In genomic region chr4:83535945-83536648, GRCh38 we compare ENCODE assay signal across 8 cellular contexts. TPM values are rescaled to one million over a fixed set of nuclear protein-coding genes. Genes with fewer than 3 reads are reported as not detected.
DNase-seq lines count a peak whose midpoint lies in the region; ATAC-seq and TF ChIP-seq lines count a peak whose summit lies in the region.

TSS of gene GPAT3 (plus strand) at chr4:83536108. CDS start at chr4:83536623, 515 bp downstream.

- TF ChIP-seq CTCF in esophagus muscularis mucosa (IDR thresholded peaks at IDR 0.05) = no peak

- peak within 1 kb of the TSS; percentile 12 for H3K27ac Mint-ChIP-seq in activated T-helper 1 cell treated with anti-CD3 and anti-CD28 coated beads, Interleukin-12 subunit alpha, Interleukin-12 subunit beta, Interleukin-2, Interleukin-4 antibody, amounts not matched to agents 30 ng/mL and 10 ng/mL and 1 ng/mL, durations not matched to agents 14 hours and 24 hours and 36 hours
- peak within 1 kb of the TSS; percentile 45 to 53 for H3K27ac Mint-ChIP-seq in natural killer cell treated with Interleukin-12 subunit alpha and Interleukin-12 subunit beta and Interleukin-15 and Interleukin-18, amount 100 ng/mL, for 72 hours

- no peaks in the 10 kb centered on the region for H3K27me3 ChIP-seq in esophagus muscularis mucosa

- no peaks in the 10 kb centered on the region for H3K9me3 Mint-ChIP-seq in activated T-helper 1 cell treated with anti-CD3 and anti-CD28 coated beads, Interleukin-12 subunit alpha, Interleukin-12 subunit beta, Interleukin-2, Interleukin-4 antibody, amounts not matched to agents 30 ng/mL and 10 ng/mL and 1 ng/mL, durations not matched to agents 14 hours and 24 hours and 36 hours
- H3K9me3 Mint-ChIP-seq in natural killer cell treated with Interleukin-12 subunit alpha and Interleukin-12 subunit beta and Interleukin-15 and Interleukin-18, amount 100 ng/mL, for 72 hours = no peaks in the 10 kb centered on the region

- TF ChIP-seq EP300 in esophagus muscularis mucosa (IDR thresholded peaks at IDR 0.05) = no peak

- peak within 1 kb of the TSS; percentile 83 for H3K4me3 Mint-ChIP-seq in activated T-helper 1 cell treated with anti-CD3 and anti-CD28 coated beads, Interleukin-12 subunit alpha, Interleukin-12 subunit beta, Interleukin-2, Interleukin-4 antibody, amounts not matched to agents 30 ng/mL and 10 ng/mL and 1 ng/mL, durations not matched to agents 14 hours and 24 hours and 36 hours
- peak within 1 kb of the TSS; percentile 95 for H3K4me3 Mint-ChIP-seq in natural killer cell treated with Interleukin-12 subunit alpha and Interleukin-12 subunit beta and Interleukin-15 and Interleukin-18, amount 100 ng/mL, for 72 hours

- WGBS in esophagus muscularis mucosa = 0% methylated on average over 33 of the region's 64 CpGs

- peaks cover 21% of the 10 kb centered on the region for H3K4me1 Mint-ChIP-seq in activated T-helper 1 cell treated with anti-CD3 and anti-CD28 coated beads, Interleukin-12 subunit alpha, Interleukin-12 subunit beta, Interleukin-2, Interleukin-4 antibody, amounts not matched to agents 30 ng/mL and 10 ng/mL and 1 ng/mL, durations not matched to agents 14 hours and 24 hours and 36 hours (ENCODE audit: low read depth)
- peaks cover 6 to 12% of the 10 kb centered on the region in 2 donors for H3K4me1 Mint-ChIP-seq in natural killer cell treated with Interleukin-12 subunit alpha and Interleukin-12 subunit beta and Interleukin-15 and Interleukin-18, amount 100 ng/mL, for 72 hours (ENCODE audit: low read depth in 2 of 2)

- peaks cover 8 to 21% (median 17%) of the 10 kb centered on the region in 4 donors for H3K4me1 ChIP-seq in esophagus muscularis mucosa

- peak; percentile 37 for TF ChIP-seq POLR2A in esophagus muscularis mucosa (IDR thresholded peaks at IDR 0.05; ENCODE audit: low read depth)

- no peaks in the 10 kb centered on the region for H3K36me3 ChIP-seq in esophagus muscularis mucosa

- H3K27ac ChIP-seq in esophagus muscularis mucosa (replicated peaks in 1 of 4) = peak within 1 kb of the TSS; percentile 68 to 81 (median 76)

- intact Hi-C loops in activated T-helper 1 cell treated with anti-CD3 and anti-CD28 coated beads, Interleukin-12 subunit alpha, Interleukin-12 subunit beta, Interleukin-2, Interleukin-4 antibody, amounts not matched to agents 30 ng/mL and 10 ng/mL and 1 ng/mL, durations not matched to agents 14 hours and 24 hours and 36 hours (cut with micrococcal nuclease) = loop anchor here (1.0 to 2.0 kb wide), 3 partner anchors 12 to 51 kb away; partner anchors contain the start of gene ABRAXAS1
- intact Hi-C loops in esophagus muscularis mucosa (cut with DNase I) = loop anchor here (5.0 kb wide), 2 partner anchors 44 to 81 kb away; no protein-coding TSS in a partner anchor

- H3K27me3 Mint-ChIP-seq in activated T-helper 1 cell treated with anti-CD3 and anti-CD28 coated beads, Interleukin-12 subunit alpha, Interleukin-12 subunit beta, Interleukin-2, Interleukin-4 antibody, amounts not matched to agents 30 ng/mL and 10 ng/mL and 1 ng/mL, durations not matched to agents 14 hours and 24 hours and 36 hours (ENCODE audit: insufficient read depth) = peaks cover 48% of the 10 kb centered on the region
- peaks cover 30 to 43% of the 10 kb centered on the region in 2 donors for H3K27me3 Mint-ChIP-seq in natural killer cell treated with Interleukin-12 subunit alpha and Interleukin-12 subunit beta and Interleukin-15 and Interleukin-18, amount 100 ng/mL, for 72 hours

- DNase-seq in AG20443 (ENCODE audit: low spot score) (peak; percentile 89), esophagus muscularis mucosa (ENCODE audit: extremely low spot score) (peak; percentile 93)
- peak; percentile 55 for DNase-seq in activated T-helper 1 cell treated with anti-CD3 and anti-CD28 coated beads, Interleukin-12 subunit alpha, Interleukin-12 subunit beta, Interleukin-2, Interleukin-4 antibody, amounts not matched to agents 30 ng/mL and 10 ng/mL and 1 ng/mL, durations not matched to agents 14 hours and 24 hours and 36 hours (ENCODE audit: low spot score)
- peak; percentile 80 for DNase-seq in natural killer cell treated with Interleukin-12 subunit alpha and Interleukin-12 subunit beta and Interleukin-15 and Interleukin-18, amount 100 ng/mL, for 72 hours (ENCODE audit: low spot score)
- DNase-seq in stimulated activated naive CD4-positive, alpha-beta T cell treated with Interleukin-2 at 50 U/mL for 16 hours (lab: John Stamatoyannopoulos, UW) = peak; percentile 72

- peaks cover 3% of the 10 kb centered on the region for H3K36me3 Mint-ChIP-seq in activated T-helper 1 cell treated with anti-CD3 and anti-CD28 coated beads, Interleukin-12 subunit alpha, Interleukin-12 subunit beta, Interleukin-2, Interleukin-4 antibody, amounts not matched to agents 30 ng/mL and 10 ng/mL and 1 ng/mL, durations not matched to agents 14 hours and 24 hours and 36 hours (ENCODE audit: low read depth)
- H3K36me3 Mint-ChIP-seq in natural killer cell treated with Interleukin-12 subunit alpha and Interleukin-12 subunit beta and Interleukin-15 and Interleukin-18, amount 100 ng/mL, for 72 hours = no peaks in the 10 kb centered on the region

- peak within 1 kb of the TSS; percentile 66 to 81 (median 74) for H3K4me3 ChIP-seq in esophagus muscularis mucosa

- ATAC-seq in GM19023 (IDR thresholded peaks at IDR 0.05; ENCODE audit: unreplicated experiment) = peak; percentile 76
- peak; percentile 60 for ATAC-seq in HG03159 (IDR thresholded peaks at IDR 0.05; ENCODE audit: unreplicated experiment)
- ATAC-seq in natural killer cell treated with Interleukin-12 subunit alpha and Interleukin-12 subunit beta and Interleukin-15 and Interleukin-18, amount 100 ng/mL, for 72 hours = peak; percentile 91 to 94

- no peaks in the 10 kb centered on the region for H3K9me3 ChIP-seq in esophagus muscularis mucosa

TF ChIP-seq in PFSK-1, 5 proteins besides CTCF, POLR2A, EP300 and RAD21:
- 0 out of 2 replicates have a peak, but pooled peaks have one; percentile 28 for TF ChIP-seq SIN3A (IDR thresholded peaks at IDR 0.05; ENCODE audit: borderline replicate concordance, insufficient read depth, low read length)
- no peak for TF ChIP-seq TAF1 (IDR thresholded peaks at IDR 0.05; ENCODE audit: borderline replicate concordance, insufficient read depth, low read length)
- TF ChIP-seq FOXP2 (optimal IDR thresholded peaks at IDR 0.05; ENCODE audit: borderline replicate concordance, extremely low read depth, extremely low read length, insufficient read depth) = peak; percentile 19
- TF ChIP-seq POLR2AphosphoS5 (IDR thresholded peaks at IDR 0.05; ENCODE audit: low read depth, low read length) = peak; percentile 29; the same call in 1 of the 2 replicates
- TF ChIP-seq REST (IDR thresholded peaks at IDR 0.05; ENCODE audit: insufficient read depth in 1 of 2, low read depth in 2 of 2, low read length in 2 of 2) = no peak

RNA-seq across cellular contexts. Expression of gene GPAT3, which starts in this region (rescaled TPM):
- polyA plus RNA-seq in PFSK-1 (2012; ENCODE audit: insufficient read length, low read depth) = 22.0 TPM
- 5.7 and 6.6 TPM in 2 replicates for total RNA-seq in activated T-helper 1 cell treated with anti-CD3 and anti-CD28 coated beads, Interleukin-12 subunit alpha, Interleukin-12 subunit beta, Interleukin-2, Interleukin-4 antibody, amounts not matched to agents 30 ng/mL and 10 ng/mL and 1 ng/mL, durations not matched to agents 14 hours and 24 hours and 36 hours
- 1 to 10 TPM; 3.7 to 7.5 (median 5.4) TPM for total RNA-seq in esophagus muscularis mucosa
- 1 to 10 TPM in 1 of 2 donors, under 1 TPM in 1; 0.93 to 2.1 TPM for total RNA-seq in natural killer cell treated with Interleukin-12 subunit alpha and Interleukin-12 subunit beta and Interleukin-15 and Interleukin-18, amount 100 ng/mL, for 72 hours

Comparison
In these comparisons a context has a peak if more than half of its experiments do, and no peak if none do; other contexts are left out.
1. Peak in every context shown above with its lines: DNase-seq, ATAC-seq, H3K4me3 ChIP-seq and H3K27ac ChIP-seq.